In the genomic region with DNA sequence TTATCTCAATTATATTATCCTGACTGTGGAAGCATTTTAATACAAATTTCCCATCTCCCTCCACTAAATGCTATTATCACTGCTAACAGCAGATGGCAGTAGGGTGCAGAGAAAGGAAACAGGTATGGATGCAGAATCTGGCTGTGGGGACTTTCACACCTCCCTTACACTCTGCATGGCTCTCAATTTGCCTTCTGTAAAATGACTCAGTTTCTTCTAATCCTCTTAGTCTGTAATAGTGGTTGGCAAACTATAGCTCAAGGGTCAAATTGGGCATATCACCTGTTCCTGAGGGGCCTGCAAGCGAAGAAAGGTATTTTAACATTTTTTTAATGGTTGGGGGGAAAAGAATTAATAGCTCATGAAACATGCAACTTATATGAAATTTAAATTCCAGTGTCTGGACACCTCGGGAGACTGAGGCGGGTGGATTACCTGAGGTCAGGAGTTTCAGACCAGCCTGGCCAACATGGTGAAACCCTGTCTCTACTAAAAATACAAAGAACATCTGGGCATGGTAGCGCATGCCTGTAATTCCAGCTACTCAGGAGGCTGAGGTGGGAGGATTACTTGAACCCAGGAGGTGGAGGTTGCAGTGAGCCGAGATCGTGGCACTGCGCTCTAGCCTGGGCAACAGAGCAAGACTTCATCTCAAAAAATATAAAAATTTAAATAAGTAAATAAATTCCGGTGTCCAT, we compare ENCODE assay signal across 1 cellular context.
TF ChIP-seq lines count a peak whose summit lies in the region.

No MANE protein-coding gene starts in this region.

TF ChIP-seq in K562, 482 proteins besides CTCF, POLR2A, EP300 and RAD21 (continued from another document):
- TF ChIP-seq COPS2 (conservative IDR thresholded peaks at IDR 0.05) (no peak), PHF21A (IDR thresholded peaks at IDR 0.05; ENCODE audit: borderline replicate concordance, low read depth) (peak; percentile 81; the same call in 1 of the 2 replicates), ELF1 (tag; IDR thresholded peaks at IDR 0.05) (no peak), TRIM28 (IDR thresholded peaks at IDR 0.05) (no peak), RCOR1 (IDR thresholded peaks at IDR 0.05; ENCODE audit: borderline replicate concordance in 1 of 2, low read depth in 2 of 2, low read length in 2 of 2) (0 out of 4 replicates have a peak, but pooled peaks of 1 of the 2 experiments have one; percentile 39), TBL1XR1 (IDR thresholded peaks at IDR 0.05; ENCODE audit: low read length in 2 of 2) (no peak), RFX7 (CRISPR knock-in tag; IDR thresholded peaks at IDR 0.05) (0 out of 2 replicates have a peak, but pooled peaks have one; percentile 27), EWSR1 (IDR thresholded peaks at IDR 0.05; ENCODE audit: borderline replicate concordance, low read depth, partially characterized antibody) (peak; percentile 77), NR2C2 (CRISPR knock-in tag; IDR thresholded peaks at IDR 0.05) (no peak), NR2C2 (tag; IDR thresholded peaks at IDR 0.05) (no peak), NRF1 (conservative IDR thresholded peaks at IDR 0.05 in 1 of 2, IDR thresholded peaks at IDR 0.05 in 1 of 2) (no peak), KLF16 (IDR thresholded peaks at IDR 0.05) (peak; percentile 23; the same call in 1 of the 2 replicates), POLR2AphosphoS5 (IDR thresholded peaks at IDR 0.05; ENCODE audit: control insufficient read depth, insufficient read depth, low read depth, low read length) (no peak), TAF9B (IDR thresholded peaks at IDR 0.05; ENCODE audit: partially characterized antibody) (no peak), MYNN (IDR thresholded peaks at IDR 0.05) (no peak), MYNN (CRISPR knock-in tag; IDR thresholded peaks at IDR 0.05) (no peak), ZKSCAN8 (CRISPR knock-in tag; IDR thresholded peaks at IDR 0.05) (no peak), CCNT2 (IDR thresholded peaks at IDR 0.05; ENCODE audit: borderline replicate concordance, extremely low read depth, insufficient read length, low read depth, low read length) (no peak), CREBBP (IDR thresholded peaks at IDR 0.05; ENCODE audit: low read depth, low read length) (no peak)
- TF ChIP-seq, protein P1, sequence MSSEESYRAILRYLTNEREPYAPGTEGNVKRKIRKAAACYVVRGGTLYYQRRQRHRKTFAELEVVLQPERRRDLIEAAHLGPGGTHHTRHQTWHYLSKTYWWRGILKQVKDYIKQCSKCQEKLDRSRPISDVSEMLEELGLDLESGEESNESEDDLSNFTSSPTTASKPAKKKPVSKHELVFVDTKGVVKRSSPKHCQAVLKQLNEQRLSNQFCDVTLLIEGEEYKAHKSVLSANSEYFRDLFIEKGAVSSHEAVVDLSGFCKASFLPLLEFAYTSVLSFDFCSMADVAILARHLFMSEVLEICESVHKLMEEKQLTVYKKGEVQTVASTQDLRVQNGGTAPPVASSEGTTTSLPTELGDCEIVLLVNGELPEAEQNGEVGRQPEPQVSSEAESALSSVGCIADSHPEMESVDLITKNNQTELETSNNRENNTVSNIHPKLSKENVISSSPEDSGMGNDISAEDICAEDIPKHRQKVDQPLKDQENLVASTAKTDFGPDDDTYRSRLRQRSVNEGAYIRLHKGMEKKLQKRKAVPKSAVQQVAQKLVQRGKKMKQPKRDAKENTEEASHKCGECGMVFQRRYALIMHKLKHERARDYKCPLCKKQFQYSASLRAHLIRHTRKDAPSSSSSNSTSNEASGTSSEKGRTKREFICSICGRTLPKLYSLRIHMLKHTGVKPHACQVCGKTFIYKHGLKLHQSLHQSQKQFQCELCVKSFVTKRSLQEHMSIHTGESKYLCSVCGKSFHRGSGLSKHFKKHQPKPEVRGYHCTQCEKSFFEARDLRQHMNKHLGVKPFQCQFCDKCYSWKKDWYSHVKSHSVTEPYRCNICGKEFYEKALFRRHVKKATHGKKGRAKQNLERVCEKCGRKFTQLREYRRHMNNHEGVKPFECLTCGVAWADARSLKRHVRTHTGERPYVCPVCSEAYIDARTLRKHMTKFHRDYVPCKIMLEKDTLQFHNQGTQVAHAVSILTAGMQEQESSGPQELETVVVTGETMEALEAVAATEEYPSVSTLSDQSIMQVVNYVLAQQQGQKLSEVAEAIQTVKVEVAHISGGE (CRISPR knock-in tag; IDR thresholded peaks at IDR 0.05): peak in 1 of 3 experiments; percentile 73; a peak in 1 of 6 replicates
- TF ChIP-seq, protein P2, sequence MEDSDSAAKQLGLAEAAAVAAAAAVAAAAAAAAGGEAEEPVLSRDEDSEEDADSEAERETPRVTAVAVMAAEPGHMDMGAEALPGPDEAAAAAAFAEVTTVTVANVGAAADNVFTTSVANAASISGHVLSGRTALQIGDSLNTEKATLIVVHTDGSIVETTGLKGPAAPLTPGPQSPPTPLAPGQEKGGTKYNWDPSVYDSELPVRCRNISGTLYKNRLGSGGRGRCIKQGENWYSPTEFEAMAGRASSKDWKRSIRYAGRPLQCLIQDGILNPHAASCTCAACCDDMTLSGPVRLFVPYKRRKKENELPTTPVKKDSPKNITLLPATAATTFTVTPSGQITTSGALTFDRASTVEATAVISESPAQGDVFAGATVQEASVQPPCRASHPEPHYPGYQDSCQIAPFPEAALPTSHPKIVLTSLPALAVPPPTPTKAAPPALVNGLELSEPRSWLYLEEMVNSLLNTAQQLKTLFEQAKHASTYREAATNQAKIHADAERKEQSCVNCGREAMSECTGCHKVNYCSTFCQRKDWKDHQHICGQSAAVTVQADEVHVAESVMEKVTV (CRISPR knock-in tag; IDR thresholded peaks at IDR 0.05): peak; percentile 57; the same call in 1 of the 2 replicates
- TF ChIP-seq, protein P3, sequence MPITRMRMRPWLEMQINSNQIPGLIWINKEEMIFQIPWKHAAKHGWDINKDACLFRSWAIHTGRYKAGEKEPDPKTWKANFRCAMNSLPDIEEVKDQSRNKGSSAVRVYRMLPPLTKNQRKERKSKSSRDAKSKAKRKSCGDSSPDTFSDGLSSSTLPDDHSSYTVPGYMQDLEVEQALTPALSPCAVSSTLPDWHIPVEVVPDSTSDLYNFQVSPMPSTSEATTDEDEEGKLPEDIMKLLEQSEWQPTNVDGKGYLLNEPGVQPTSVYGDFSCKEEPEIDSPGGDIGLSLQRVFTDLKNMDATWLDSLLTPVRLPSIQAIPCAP (CRISPR knock-in tag; IDR thresholded peaks at IDR 0.05; ENCODE audit: borderline replicate concordance): no peak
